ENCODE assay signal across 1 cellular context in genomic region chr14:61153436-61153835, GRCh38.
TF ChIP-seq lines count a peak whose summit lies in the region.

No MANE protein-coding gene starts in this region.

TF ChIP-seq in WTC11, 78 proteins besides CTCF, POLR2A, EP300 and RAD21 (continued from another document):
- TF ChIP-seq ZNF425 (CRISPR knock-in tag; conservative IDR thresholded peaks at IDR 0.05) (no peak), MYBL2 (CRISPR knock-in tag; IDR thresholded peaks at IDR 0.05) (no peak), ZNF121 (CRISPR knock-in tag; IDR thresholded peaks at IDR 0.05) (no peak), ATF1 (CRISPR knock-in tag; IDR thresholded peaks at IDR 0.05) (no peak)
